1 cellular context compared by ENCODE assay signal in genomic region chr11:73939096-73939495, GRCh38.
A peak's percentile ranks its signal among the peaks of the same experiment; 100 is the strongest.
TF ChIP-seq lines count a peak whose summit lies in the region.

No MANE protein-coding gene starts in this region.

TF ChIP-seq in HEK293, 187 proteins besides CTCF, POLR2A, EP300 and RAD21 (continued from another document):
- TF ChIP-seq KLF17 (tag by site-specific recombination; IDR thresholded peaks at IDR 0.05) (no peak), TRIM28 (IDR thresholded peaks at IDR 0.05; ENCODE audit: borderline replicate concordance, low read length) (peak; percentile 87; the same call in 1 of the 2 replicates), ZNF184 (tag by site-specific recombination; IDR thresholded peaks at IDR 0.05) (no peak), OSR2 (tag by site-specific recombination; IDR thresholded peaks at IDR 0.05) (0 out of 2 replicates have a peak, but pooled peaks have one; percentile 29), ZNF670 (tag by site-specific recombination; IDR thresholded peaks at IDR 0.05; ENCODE audit: low read depth) (no peak), ZNF426 (tag by site-specific recombination; IDR thresholded peaks at IDR 0.05) (no peak), ZBTB17 (tag by site-specific recombination; IDR thresholded peaks at IDR 0.05) (no peak), GLIS1 (tag by site-specific recombination; IDR thresholded peaks at IDR 0.05) (peak; percentile 58), ZNF600 (tag by site-specific recombination; IDR thresholded peaks at IDR 0.05) (no peak), PRDM10 (tag by site-specific recombination; IDR thresholded peaks at IDR 0.05) (no peak)
